10 cellular contexts compared by ENCODE assay signal in genomic region chr22:20877715-20878114, GRCh38.
"Had no signal": no experiment of that assay in that cellular context is flagged by ENCODE, and none has a peak within 500 bp of the region (broad histone marks: within the 10 kb centered on the region; RNA-seq: fewer than 3 reads in every experiment).

No MANE protein-coding gene starts in this region.

- H3K4me1 ChIP-seq: HAP-1 had no signal

- H3K4me1 Mint-ChIP-seq: GM23338, IgD-negative memory B cell had no signal

- H3K4me3 ChIP-seq: GM23338, HAP-1 had no signal

- H3K27ac Mint-ChIP-seq: GM23338, HFFc6, IgD-negative memory B cell had no signal

- H3K9me3 Mint-ChIP-seq: GM23338, HFFc6, IgD-negative memory B cell had no signal

- FAIRE-seq: H1, H54, HepG2 had no signal

- DNase-seq: HFFc6, KG1 had no signal

- H3K4me3 Mint-ChIP-seq: GM23338, HFFc6, IgD-negative memory B cell had no signal

- H3K27ac ChIP-seq: HL-60 had no signal

- H2AFZ ChIP-seq: GM23338 had no signal

- ATAC-seq: HCT116, HepG2 had no signal

- H3K9me3 ChIP-seq: HAP-1 had no signal

- H3K4me2 ChIP-seq: GM23338 had no signal

- H3K27me3 Mint-ChIP-seq: IgD-negative memory B cell had no signal
